In the genomic region with DNA sequence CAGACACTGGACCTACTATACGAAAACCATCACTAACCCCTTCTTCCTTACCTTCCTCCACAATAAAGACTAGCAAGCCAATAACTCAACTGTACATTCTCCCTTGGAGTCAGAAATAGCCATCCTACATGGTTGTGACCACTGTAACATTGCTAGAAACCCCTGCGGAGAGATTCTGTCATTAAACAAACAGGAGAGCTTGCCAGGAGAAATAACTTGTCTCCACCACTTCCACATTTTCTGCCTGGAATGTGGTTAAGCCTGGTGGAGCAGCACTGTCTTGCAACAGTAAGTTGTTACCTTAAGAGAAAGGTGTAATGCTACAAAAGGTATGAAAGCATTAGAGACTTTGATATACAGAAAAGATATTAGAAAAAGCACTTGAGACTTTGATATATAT, we compare ENCODE assay signal across 1 cellular context.
TF ChIP-seq lines count a peak whose summit lies in the region.

No MANE protein-coding gene starts in this region.

TF ChIP-seq in H1, 55 proteins besides CTCF, POLR2A, EP300 and RAD21:
- no peak for TF ChIP-seq CHD2 (IDR thresholded peaks at IDR 0.05; ENCODE audit: low read length)
- TF ChIP-seq TEAD4 (IDR thresholded peaks at IDR 0.05; ENCODE audit: low read depth, low read length), result peak; percentile 94
